30 cellular contexts compared by ENCODE assay signal in genomic region chr16:81088836-81089235, GRCh38. TPM values are rescaled to one million over a fixed set of nuclear protein-coding genes. Genes with fewer than 3 reads are reported as not detected.
"Had no signal": no experiment of that assay in that cellular context is flagged by ENCODE, and none has a peak within 500 bp of the region (broad histone marks: within the 10 kb centered on the region; RNA-seq: fewer than 3 reads in every experiment).

No MANE protein-coding gene starts in this region.

- H3K27me3 Mint-ChIP-seq: activated CD4-positive, alpha-beta memory T cell treated with anti-CD3 and anti-CD28 coated beads for 36 hours; activated CD8-positive, alpha-beta memory T cell treated with anti-CD3 and anti-CD28 coated beads, Interleukin-2, amount 10 ng/mL, durations not matched to agents 7 days and 5 days; activated naive CD4-positive, alpha-beta T cell treated with anti-CD3 and anti-CD28 coated beads, Interleukin-2, amount 50 U/mL, for 24 hours; activated naive CD8-positive, alpha-beta T cell treated with anti-CD3 and anti-CD28 coated beads for 36 hours; activated naive CD8-positive, alpha-beta T cell treated with anti-CD3 and anti-CD28 coated beads, Interleukin-2, amount 50 U/mL, for 24 hours; effector memory CD8-positive, alpha-beta T cell had no signal

- DNase-seq: activated CD4-positive, alpha-beta memory T cell treated with anti-CD3 and anti-CD28 coated beads for 36 hours; activated CD4-positive, alpha-beta T cell treated with anti-CD3 and anti-CD28 coated beads for 1 hour; activated CD4-positive, alpha-beta T cell treated with anti-CD3 and anti-CD28 coated beads for 48 hours; activated CD8-positive, alpha-beta memory T cell treated with anti-CD3 and anti-CD28 coated beads, Interleukin-2, amount 10 ng/mL, durations not matched to agents 7 days and 5 days; activated CD8-positive, alpha-beta memory T cell treated with anti-CD3 and anti-CD28 coated beads, Interleukin-2, amount 50 U/mL, for 4 hours; activated CD8-positive, alpha-beta T cell treated with anti-CD3 and anti-CD28 coated beads, Interleukin-2, amount 10 ng/mL, durations not matched to agents 7 days and 5 days; activated effector memory CD4-positive, alpha-beta T cell treated with anti-CD3 and anti-CD28 coated beads, Interleukin-2, amount 50 U/mL, for 16 hours; activated naive CD4-positive, alpha-beta T cell treated with anti-CD3 and anti-CD28 coated beads for 36 hours; activated naive CD8-positive, alpha-beta T cell treated with anti-CD3 and anti-CD28 coated beads for 36 hours; activated naive CD8-positive, alpha-beta T cell treated with anti-CD3 and anti-CD28 coated beads, Interleukin-2, amount 50 U/mL, for 24 hours; activated T-cell treated with anti-CD3 and anti-CD28 coated beads, Interleukin-2, amount 50 U/mL, for 1 hour; activated T-cell treated with anti-CD3 and anti-CD28 coated beads, Interleukin-2, amount 50 U/mL, for 48 hours; amygdala; aorta; body of pancreas; caudate nucleus; cerebellar nuclear complex; colonic mucosa; effector memory CD8-positive, alpha-beta T cell; esophagus squamous epithelium; foreskin melanocyte; heart left ventricle; T-helper 2 cell had no signal

- H3K4me1 Mint-ChIP-seq: activated naive CD4-positive, alpha-beta T cell treated with anti-CD3 and anti-CD28 coated beads, Interleukin-2, amount 50 U/mL, for 24 hours; activated naive CD8-positive, alpha-beta T cell treated with anti-CD3 and anti-CD28 coated beads, Interleukin-2, amount 50 U/mL, for 24 hours had no signal

- H3K9me3 Mint-ChIP-seq: activated CD4-positive, alpha-beta memory T cell treated with anti-CD3 and anti-CD28 coated beads for 36 hours; activated naive CD4-positive, alpha-beta T cell treated with anti-CD3 and anti-CD28 coated beads for 36 hours; activated naive CD4-positive, alpha-beta T cell treated with anti-CD3 and anti-CD28 coated beads, Interleukin-2, amount 50 U/mL, for 24 hours; activated naive CD8-positive, alpha-beta T cell treated with anti-CD3 and anti-CD28 coated beads for 36 hours; activated naive CD8-positive, alpha-beta T cell treated with anti-CD3 and anti-CD28 coated beads, Interleukin-2, amount 50 U/mL, for 24 hours; activated T-helper 1 cell treated with anti-CD3 and anti-CD28 coated beads, Interleukin-12 subunit alpha, Interleukin-12 subunit beta, Interleukin-2, Interleukin-4 antibody, amounts not matched to agents 30 ng/mL and 10 ng/mL and 1 ng/mL, durations not matched to agents 14 hours and 24 hours and 36 hours; activated T-helper 2 cell treated with anti-CD3 and anti-CD28 coated beads, Interferon-gamma antibody, Interleukin-2, Interleukin-4, amounts not matched to agents 10 μg/mL and 5 μg/mL and 100 μg/mL, durations not matched to agents 14 hours and 24 hours and 36 hours; effector memory CD8-positive, alpha-beta T cell had no signal

- H3K36me3 ChIP-seq: adrenal gland, colonic mucosa had no signal

- H3K4me3 Mint-ChIP-seq: activated CD4-positive, alpha-beta memory T cell treated with anti-CD3 and anti-CD28 coated beads for 36 hours; activated CD8-positive, alpha-beta memory T cell treated with anti-CD3 and anti-CD28 coated beads, Interleukin-2, amount 10 ng/mL, durations not matched to agents 7 days and 5 days; activated CD8-positive, alpha-beta T cell treated with anti-CD3 and anti-CD28 coated beads, Interleukin-2, amount 10 ng/mL, durations not matched to agents 7 days and 5 days; activated naive CD4-positive, alpha-beta T cell treated with anti-CD3 and anti-CD28 coated beads for 36 hours; activated naive CD4-positive, alpha-beta T cell treated with anti-CD3 and anti-CD28 coated beads, Interleukin-2, amount 50 U/mL, for 24 hours; activated naive CD8-positive, alpha-beta T cell treated with anti-CD3 and anti-CD28 coated beads for 36 hours; activated naive CD8-positive, alpha-beta T cell treated with anti-CD3 and anti-CD28 coated beads, Interleukin-2, amount 50 U/mL, for 24 hours; activated T-helper 1 cell treated with anti-CD3 and anti-CD28 coated beads, Interleukin-12 subunit alpha, Interleukin-12 subunit beta, Interleukin-2, Interleukin-4 antibody, amounts not matched to agents 30 ng/mL and 10 ng/mL and 1 ng/mL, durations not matched to agents 14 hours and 24 hours and 36 hours; effector memory CD8-positive, alpha-beta T cell had no signal

- H3K9me3 ChIP-seq: adrenal gland, body of pancreas, colonic mucosa, esophagus squamous epithelium, heart left ventricle had no signal

- H3K27ac Mint-ChIP-seq: activated CD4-positive, alpha-beta memory T cell treated with anti-CD3 and anti-CD28 coated beads for 36 hours; activated CD8-positive, alpha-beta memory T cell treated with anti-CD3 and anti-CD28 coated beads, Interleukin-2, amount 10 ng/mL, durations not matched to agents 7 days and 5 days; activated CD8-positive, alpha-beta T cell treated with anti-CD3 and anti-CD28 coated beads, Interleukin-2, amount 10 ng/mL, durations not matched to agents 7 days and 5 days; activated naive CD4-positive, alpha-beta T cell treated with anti-CD3 and anti-CD28 coated beads for 36 hours; activated naive CD4-positive, alpha-beta T cell treated with anti-CD3 and anti-CD28 coated beads, Interleukin-2, amount 50 U/mL, for 24 hours; activated naive CD8-positive, alpha-beta T cell treated with anti-CD3 and anti-CD28 coated beads for 36 hours; activated naive CD8-positive, alpha-beta T cell treated with anti-CD3 and anti-CD28 coated beads, Interleukin-2, amount 50 U/mL, for 24 hours; activated T-helper 1 cell treated with anti-CD3 and anti-CD28 coated beads, Interleukin-12 subunit alpha, Interleukin-12 subunit beta, Interleukin-2, Interleukin-4 antibody, amounts not matched to agents 30 ng/mL and 10 ng/mL and 1 ng/mL, durations not matched to agents 14 hours and 24 hours and 36 hours; activated T-helper 2 cell treated with anti-CD3 and anti-CD28 coated beads, Interferon-gamma antibody, Interleukin-2, Interleukin-4, amounts not matched to agents 10 μg/mL and 5 μg/mL and 100 μg/mL, durations not matched to agents 14 hours and 24 hours and 36 hours; effector memory CD8-positive, alpha-beta T cell had no signal

- H3K4me1 ChIP-seq: adrenal gland, body of pancreas, colonic mucosa, esophagus squamous epithelium, heart left ventricle had no signal

- H3K4me3 ChIP-seq: adrenal gland, body of pancreas, colonic mucosa, esophagus squamous epithelium, heart left ventricle had no signal

- H3K27me3 ChIP-seq: adrenal gland, body of pancreas, colonic mucosa, esophagus squamous epithelium, heart left ventricle had no signal

- H3K27ac ChIP-seq: adrenal gland, body of pancreas, colonic mucosa, epithelial cell of prostate, esophagus squamous epithelium, heart left ventricle had no signal

- H3K36me3 Mint-ChIP-seq: activated CD4-positive, alpha-beta memory T cell treated with anti-CD3 and anti-CD28 coated beads for 36 hours had no signal

RNA-seq across cellular contexts. Expression of gene C16orf46, which starts 11.8 kb away (rescaled TPM):
- total RNA-seq: activated CD8-positive, alpha-beta memory T cell treated with anti-CD3 and anti-CD28 coated beads, Interleukin-2, amount 10 ng/mL, durations not matched to agents 7 days and 5 days; endothelial cell of umbilical vein; fibroblast of lung had no signal
